In the genomic region with DNA sequence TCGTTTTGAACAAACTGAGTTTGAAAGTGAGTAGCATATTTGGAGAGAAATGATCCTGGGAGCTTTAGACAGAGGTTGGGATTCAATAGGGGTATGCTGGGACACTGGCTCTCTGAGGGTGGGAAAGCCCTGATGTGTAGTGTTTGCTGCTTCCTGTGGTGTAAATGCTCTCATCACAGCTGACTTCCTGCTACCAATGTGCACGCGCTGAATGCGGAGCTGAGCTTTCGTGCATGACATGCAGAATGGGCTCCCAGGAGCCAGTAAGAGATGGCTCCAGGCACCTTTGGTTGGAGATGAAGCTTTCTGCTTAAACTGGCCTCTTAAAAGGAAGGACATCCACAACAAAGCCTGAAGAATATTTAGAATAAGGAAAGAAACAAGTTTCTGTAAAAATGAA, we compare ENCODE assay signal across 12 cellular contexts.
DNase-seq lines count a peak whose midpoint lies in the region; ATAC-seq and TF ChIP-seq lines count a peak whose summit lies in the region.
"Had no signal": no experiment of that assay in that cellular context is flagged by ENCODE, and none has a peak within 500 bp of the region (broad histone marks: within the 10 kb centered on the region; RNA-seq: fewer than 3 reads in every experiment).

No MANE protein-coding gene starts in this region.

- TF ChIP-seq CTCF in neural progenitor cell (IDR thresholded peaks at IDR 0.05) (no peak), heart right ventricle (IDR thresholded peaks at IDR 0.05) (no peak)

- H3K27me3 ChIP-seq in neural progenitor cell: no peaks in the 10 kb centered on the region
- no peaks in the 10 kb centered on the region for H3K27me3 ChIP-seq in heart right ventricle
- H3K27me3 ChIP-seq: foreskin keratinocyte, upper lobe of left lung had no signal

- no peaks in the 10 kb centered on the region for H4K20me1 ChIP-seq in neural progenitor cell (ENCODE audit: low read depth)

- no peak overlapping the region for H3K4me2 ChIP-seq in neural progenitor cell

- peak; percentile 74 for ATAC-seq in GM18502 (IDR thresholded peaks at IDR 0.05; ENCODE audit: poor library complexity, unreplicated experiment)
- peak; percentile 57 for ATAC-seq in GM19463 (IDR thresholded peaks at IDR 0.05; ENCODE audit: unreplicated experiment)
- ATAC-seq in HG03139 (IDR thresholded peaks at IDR 0.05; ENCODE audit: unreplicated experiment): peak; percentile 59
- ATAC-seq in activated naive CD8-positive, alpha-beta T cell treated with anti-CD3 and anti-CD28 coated beads, Interleukin-2, amount 50 U/mL, for 24 hours: peak; percentile 43
- ATAC-seq in heart right ventricle: no peak
- ATAC-seq: foreskin keratinocyte had no signal

- no peak overlapping the region for H3K27ac ChIP-seq in neural progenitor cell
- no peak overlapping the region for H3K27ac ChIP-seq in heart right ventricle
- H3K27ac ChIP-seq: foreskin keratinocyte, HL-60, upper lobe of left lung had no signal

- H3K4me1 ChIP-seq in neural progenitor cell (no peaks in the 10 kb centered on the region), heart right ventricle (peaks cover 2 to 70% (median 27%) of the 10 kb centered on the region in 9 donors)
- H3K4me1 ChIP-seq: foreskin keratinocyte, upper lobe of left lung had no signal

- H3K36me3 ChIP-seq in neural progenitor cell (no peaks in the 10 kb centered on the region), heart right ventricle (no peaks in the 10 kb centered on the region)
- H3K36me3 ChIP-seq: upper lobe of left lung had no signal

- H3K79me2 ChIP-seq in neural progenitor cell (ENCODE audit: low read depth): no peaks in the 10 kb centered on the region

- H3K9me3 Mint-ChIP-seq in activated naive CD8-positive, alpha-beta T cell treated with anti-CD3 and anti-CD28 coated beads, Interleukin-2, amount 50 U/mL, for 24 hours: no peaks in the 10 kb centered on the region
- H3K9me3 Mint-ChIP-seq in neural progenitor cell: no peaks in the 10 kb centered on the region

- H3F3A ChIP-seq in neural progenitor cell (ENCODE audit: low read depth): no peaks in the 10 kb centered on the region

- H2AFZ ChIP-seq in neural progenitor cell (replicated peaks): no peak overlapping the region

- DNase-seq in activated naive CD8-positive, alpha-beta T cell treated with anti-CD3 and anti-CD28 coated beads, Interleukin-2, amount 50 U/mL, for 24 hours: peak; percentile 15
- DNase-seq in NCI-H2107 (lab: John Stamatoyannopoulos, UW) (no peak), neural progenitor cell (ENCODE audit: low spot score) (no peak), heart right ventricle (no peak), SIG-M5 treated with dmso at 0.1 percent for 504 hours (lab: John Stamatoyannopoulos, UW; ENCODE audit: unreplicated experiment) (no peak)
- DNase-seq: foreskin keratinocyte, NCI-H2227 treated with DMSO at 0.1 percent for 48 hours, upper lobe of left lung had no signal

- H3K4me1 Mint-ChIP-seq in activated naive CD8-positive, alpha-beta T cell treated with anti-CD3 and anti-CD28 coated beads, Interleukin-2, amount 50 U/mL, for 24 hours: peaks cover 17% of the 10 kb centered on the region
- H3K4me1 Mint-ChIP-seq in neural progenitor cell: peaks cover 9% of the 10 kb centered on the region

- H3K36me3 Mint-ChIP-seq in activated naive CD8-positive, alpha-beta T cell treated with anti-CD3 and anti-CD28 coated beads, Interleukin-2, amount 50 U/mL, for 24 hours (ENCODE audit: low read depth): no peaks in the 10 kb centered on the region
- peaks cover 3% of the 10 kb centered on the region for H3K36me3 Mint-ChIP-seq in neural progenitor cell

- no peaks in the 10 kb centered on the region for H3K9me3 ChIP-seq in neural progenitor cell (ENCODE audit: low read depth)
- H3K9me3 ChIP-seq in heart right ventricle: no peaks in the 10 kb centered on the region
- H3K9me3 ChIP-seq: upper lobe of left lung had no signal

- H3K4me3 ChIP-seq in neural progenitor cell (no peak overlapping the region), heart right ventricle (no peak overlapping the region)
- H3K4me3 ChIP-seq: upper lobe of left lung had no signal

- WGBS in heart right ventricle, 2 donors: 69 to 74% methylated on average over 5 of the region's 5 CpGs

- H3K27me3 Mint-ChIP-seq in activated naive CD8-positive, alpha-beta T cell treated with anti-CD3 and anti-CD28 coated beads, Interleukin-2, amount 50 U/mL, for 24 hours: peaks cover 4% of the 10 kb centered on the region
- H3K27me3 Mint-ChIP-seq in neural progenitor cell (ENCODE audit: insufficient read depth, low read depth): no peaks in the 10 kb centered on the region

- peak overlapping the region; percentile 44 for H3K4me3 Mint-ChIP-seq in activated naive CD8-positive, alpha-beta T cell treated with anti-CD3 and anti-CD28 coated beads, Interleukin-2, amount 50 U/mL, for 24 hours
- no peak overlapping the region for H3K4me3 Mint-ChIP-seq in neural progenitor cell

- peak overlapping the region; percentile 44 for H3K27ac Mint-ChIP-seq in activated naive CD8-positive, alpha-beta T cell treated with anti-CD3 and anti-CD28 coated beads, Interleukin-2, amount 50 U/mL, for 24 hours
- H3K27ac Mint-ChIP-seq in neural progenitor cell: no peak overlapping the region

- no peak overlapping the region for H3K9ac ChIP-seq in neural progenitor cell

- intact Hi-C loops in heart right ventricle (cut with DNase I): no loop called here

Comparison
In these comparisons a context has a peak if more than half of its experiments do, and no peak if none do; other contexts are left out.
1. ATAC-seq: peak in GM18502 (single experiment), GM19463 (single experiment), HG03139 (single experiment) and activated naive CD8-positive, alpha-beta T cell treated with anti-CD3 and anti-CD28 coated beads, Interleukin-2, amount 50 U/mL, for 24 hours (single experiment); none in heart right ventricle (0 of 8).